In genomic region chr3:52197842-52198625, GRCh38 we compare ENCODE assay signal across 8 cellular contexts. TPM values are rescaled to one million over a fixed set of nuclear protein-coding genes. Genes with fewer than 3 reads are reported as not detected.
A peak's percentile ranks its signal among the peaks of the same experiment; 100 is the strongest.
DNase-seq lines count a peak whose midpoint lies in the region; ATAC-seq, FAIRE-seq and TF ChIP-seq lines count a peak whose summit lies in the region.

TSS of gene ALAS1 (plus strand) at chr3:52198160. CDS start at chr3:52199242, 1,082 bp downstream.

- H3K27ac ChIP-seq in VCaP (peak within 1 kb of the TSS; percentile 85), iPS-20b (ENCODE audit: low read length) (peak within 1 kb of the TSS; percentile 41), small intestine (ENCODE audit: low read depth in 1 of 2, low read length in 1 of 2) (peak within 1 kb of the TSS; percentile 87 to 95)

- in situ Hi-C loops in ACHN (cut with HindIII; ENCODE audit: low pct_ligation_motif_present, low pct_unique_long_range_greater_than_20kb, low sequenced_read_pairs) (no loop called here), T47D (cut with HindIII; ENCODE audit: low pct_unique_long_range_greater_than_20kb, low sequenced_read_pairs) (no loop called here)

- H3K4me3 ChIP-seq in iPS-20b (ENCODE audit: low read length) (peak within 1 kb of the TSS; percentile 98), small intestine (ENCODE audit: low read depth in 1 of 2, low read length in 2 of 2) (peak within 1 kb of the TSS; percentile 58 to 86)

- H3K36me3 ChIP-seq in iPS-20b (ENCODE audit: insufficient read depth, low read depth, low read length) (peaks cover 39% of the 10 kb centered on the region), small intestine (ENCODE audit: control insufficient read depth in 2 of 2, insufficient read depth in 2 of 2, low read length in 2 of 2) (peaks cover 6 to 7% of the 10 kb centered on the region in 2 donors)

- peaks cover 8% of the 10 kb centered on the region; the same call in 1 of the 2 replicates for H3K4me1 ChIP-seq in iPS-20b (ENCODE audit: insufficient read depth, low read length)
- H3K4me1 ChIP-seq in small intestine (ENCODE audit: control insufficient read depth in 2 of 2, insufficient read depth in 1 of 2, low read depth in 1 of 2, low read length in 1 of 2) = peaks cover 7 to 12% of the 10 kb centered on the region in 2 donors

- peak within 1 kb of the TSS; percentile 92 for H3K9ac ChIP-seq in iPS-20b (ENCODE audit: low read depth, low read length)

- 0 to 1% (median 1%) methylated on average over 57 to 71 of the region's 71 CpGs for WGBS in small intestine, 3 donors

- H3K27me3 ChIP-seq in iPS-20b (ENCODE audit: insufficient read depth, low read length) = no peaks in the 10 kb centered on the region
- H3K27me3 ChIP-seq in small intestine (ENCODE audit: control insufficient read depth in 2 of 2, insufficient read depth in 2 of 2, low read length in 2 of 2) = no peaks in the 10 kb centered on the region

- ATAC-seq in GM18861 (IDR thresholded peaks at IDR 0.05; ENCODE audit: unreplicated experiment) (peak; percentile 73), HG03095 (IDR thresholded peaks at IDR 0.05; ENCODE audit: unreplicated experiment) (peak; percentile 73)

- FAIRE-seq in small intestine (lab: Jason Lieb, UNC) = no peak

- H3K9me3 ChIP-seq in iPS-20b (ENCODE audit: insufficient read depth, low read depth, low read length) (no peaks in the 10 kb centered on the region), small intestine (ENCODE audit: control insufficient read depth, low read depth) (no peaks in the 10 kb centered on the region)

- DNase-seq in ACHN = peak; percentile 85
- DNase-seq in NCI-H2196 treated with DMSO at 0.1 percent for 48 hours (lab: John Stamatoyannopoulos, UW; ENCODE audit: unreplicated experiment) = peak; percentile 36
- peak; percentile 76 to 88 for DNase-seq in T47D (ENCODE audit: low read depth in 1 of 2, low spot score in 1 of 2)
- peak; percentile 94 for DNase-seq in small intestine

- peak; percentile 22 for TF ChIP-seq CTCF in VCaP (conservative IDR thresholded peaks at IDR 0.05)

RNA-seq across cellular contexts. Expression of gene ALAS1, which starts in this region (rescaled TPM):
- polyA plus RNA-seq in small intestine = 10 to 100 TPM; 40.9 to 99.7 (median 85.0) TPM

Comparison
In these comparisons a context has a peak if more than half of its experiments do, and no peak if none do; other contexts are left out.
1. Peak in every context shown above with its lines: DNase-seq, ATAC-seq, H3K4me3 ChIP-seq and H3K27ac ChIP-seq.
2. DNase-seq: peak in every context shown above with its lines; median percentile 94 in small intestine; 85 in ACHN; 82 in T47D; 36 in NCI-H2196 treated with DMSO at 0.1 percent for 48 hours.
3. H3K27ac ChIP-seq: peak in every context shown above with its lines; median percentile 91 in small intestine; 85 in VCaP; 41 in iPS-20b.